In genomic region chr9:34376596-34377401, GRCh38 we compare ENCODE assay signal across 8 cellular contexts. TPM values are rescaled to one million over a fixed set of nuclear protein-coding genes. Genes with fewer than 3 reads are reported as not detected.
DNase-seq lines count a peak whose midpoint lies in the region; ATAC-seq and TF ChIP-seq lines count a peak whose summit lies in the region.

MYORG (minus strand) TSS chr9:34376898; CDS start chr9:34372943, 3,955 bp downstream.

- H3K9me3 ChIP-seq in BE2C = no peaks in the 10 kb centered on the region
- H3K9me3 ChIP-seq in colonic mucosa = no peaks in the 10 kb centered on the region

- peak within 1 kb of the TSS; percentile 94 for H3K27ac ChIP-seq in colonic mucosa

- H3K4me3 ChIP-seq in BE2C (ENCODE audit: low read depth, low read length) = peak within 1 kb of the TSS; percentile 79
- peak within 1 kb of the TSS; percentile 63 for H3K4me3 ChIP-seq in colonic mucosa

- TF ChIP-seq CTCF in BE2C (IDR thresholded peaks at IDR 0.05; ENCODE audit: low read depth, low read length) = no peak
- TF ChIP-seq CTCF in colonic mucosa (IDR thresholded peaks at IDR 0.05) = no peak

- peak; percentile 91 for DNase-seq in BE2C
- DNase-seq in GM19238 (ENCODE audit: insufficient read length, low spot score) = peak; percentile 96
- DNase-seq in NCI-H524 (lab: John Stamatoyannopoulos, UW) = peak; percentile 95
- peak; percentile 93 to 96 for DNase-seq in activated CD4-positive, alpha-beta T cell treated with anti-CD3 and anti-CD28 coated beads for 4 hours
- DNase-seq in colonic mucosa = peak; percentile 99
- peak; percentile 97 for DNase-seq in left kidney (ENCODE audit: low read depth, low spot score)
- peak; percentile 97 to 98 for DNase-seq in stimulated activated CD4-positive, alpha-beta T cell treated with anti-CD3 and anti-CD28 coated beads, Interleukin-2, amount 100 ng/mL, for 24 hours

- intact Hi-C loops in colonic mucosa (cut with DNase I) = loop anchor here (5.0 kb wide), 1 partner anchor 119 kb away; no protein-coding TSS in a partner anchor

- no peaks in the 10 kb centered on the region for H3K4me1 ChIP-seq in BE2C
- H3K4me1 ChIP-seq in colonic mucosa = peaks cover 8% of the 10 kb centered on the region

- peak; percentile 82 for ATAC-seq in HG03439 (IDR thresholded peaks at IDR 0.05; ENCODE audit: unreplicated experiment)

- no peaks in the 10 kb centered on the region for H3K27me3 ChIP-seq in BE2C
- H3K27me3 ChIP-seq in colonic mucosa = no peaks in the 10 kb centered on the region

- peak within 1 kb of the TSS; percentile 75 to 97 for H3K9ac ChIP-seq in colonic mucosa (ENCODE audit: low read depth in 2 of 2, low read length in 2 of 2)

- H3K36me3 ChIP-seq in BE2C (no peaks in the 10 kb centered on the region), colonic mucosa (no peaks in the 10 kb centered on the region)

RNA-seq across cellular contexts. Expression of gene MYORG, which starts in this region (rescaled TPM):
- polyA plus RNA-seq in BE2C (2012; ENCODE audit: insufficient read depth, insufficient read length, low read depth) = 0.63 TPM
- total RNA-seq in colonic mucosa = 10 to 100 TPM; 57.0 to 68.6 TPM

Comparison
In these comparisons a context has a peak if more than half of its experiments do, and no peak if none do; other contexts are left out.
1. Peak in every context shown above with its lines: DNase-seq, ATAC-seq, H3K4me3 ChIP-seq and H3K27ac ChIP-seq.